In the genomic region with DNA sequence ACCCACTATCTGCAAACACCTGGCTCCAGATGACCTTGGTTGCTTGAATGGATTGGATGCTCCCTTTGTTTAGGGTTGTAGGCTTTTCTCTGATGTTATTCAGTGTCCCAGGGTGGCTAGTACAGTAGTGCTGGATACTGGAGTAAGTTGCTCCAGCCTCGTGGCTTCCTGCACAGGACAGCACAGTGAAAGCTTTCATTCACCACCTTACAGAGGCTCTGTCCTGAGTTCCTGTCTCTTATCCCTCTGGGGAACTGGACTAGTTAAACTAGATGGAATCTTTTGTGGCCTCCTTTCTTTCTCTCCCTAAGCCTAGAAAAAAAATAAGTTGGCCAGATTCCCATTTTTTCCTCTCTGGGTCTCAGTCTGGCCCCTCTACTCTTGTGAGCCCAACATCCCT, we compare ENCODE assay signal across 30 cellular contexts.
"Had no signal": no experiment of that assay in that cellular context is flagged by ENCODE, and none has a peak within 500 bp of the region (broad histone marks: within the 10 kb centered on the region; RNA-seq: fewer than 3 reads in every experiment).

No MANE protein-coding gene starts in this region.

- H3K27ac Mint-ChIP-seq: activated CD4-positive, alpha-beta memory T cell treated with anti-CD3 and anti-CD28 coated beads, Interleukin-2, amount 10 ng/mL, durations not matched to agents 7 days and 5 days; activated CD4-positive, alpha-beta T cell treated with anti-CD3 and anti-CD28 coated beads for 36 hours; activated CD4-positive, alpha-beta T cell treated with anti-CD3 and anti-CD28 coated beads, Interleukin-2, amount 10 ng/mL, durations not matched to agents 7 days and 5 days; activated naive CD4-positive, alpha-beta T cell treated with anti-CD3 and anti-CD28 coated beads for 36 hours; activated naive CD4-positive, alpha-beta T cell treated with anti-CD3 and anti-CD28 coated beads, Interleukin-2, amount 50 U/mL, for 24 hours; activated naive CD8-positive, alpha-beta T cell treated with anti-CD3 and anti-CD28 coated beads for 36 hours; activated naive CD8-positive, alpha-beta T cell treated with anti-CD3 and anti-CD28 coated beads, Interleukin-2, amount 50 U/mL, for 24 hours; activated T-helper 1 cell treated with anti-CD3 and anti-CD28 coated beads, Interleukin-12 subunit alpha, Interleukin-12 subunit beta, Interleukin-2, Interleukin-4 antibody, amounts not matched to agents 30 ng/mL and 10 ng/mL and 1 ng/mL, durations not matched to agents 14 hours and 24 hours and 36 hours; activated T-helper 2 cell treated with anti-CD3 and anti-CD28 coated beads, Interferon-gamma antibody, Interleukin-2, Interleukin-4, amounts not matched to agents 10 μg/mL and 5 μg/mL and 100 μg/mL, durations not matched to agents 14 hours and 24 hours and 36 hours; brain had no signal

- H3K9me3 Mint-ChIP-seq: activated CD4-positive, alpha-beta memory T cell treated with anti-CD3 and anti-CD28 coated beads, Interleukin-2, amount 10 ng/mL, durations not matched to agents 7 days and 5 days; activated CD4-positive, alpha-beta T cell treated with anti-CD3 and anti-CD28 coated beads, Interleukin-2, amount 10 ng/mL, durations not matched to agents 7 days and 5 days; activated naive CD4-positive, alpha-beta T cell treated with anti-CD3 and anti-CD28 coated beads for 36 hours; activated naive CD4-positive, alpha-beta T cell treated with anti-CD3 and anti-CD28 coated beads, Interleukin-2, amount 50 U/mL, for 24 hours; activated naive CD8-positive, alpha-beta T cell treated with anti-CD3 and anti-CD28 coated beads for 36 hours; activated naive CD8-positive, alpha-beta T cell treated with anti-CD3 and anti-CD28 coated beads, Interleukin-2, amount 50 U/mL, for 24 hours; activated T-cell treated with anti-CD3 and anti-CD28 coated beads, Interleukin-2, amount 50 U/mL, for 4 hours; activated T-helper 1 cell treated with anti-CD3 and anti-CD28 coated beads, Interleukin-12 subunit alpha, Interleukin-12 subunit beta, Interleukin-2, Interleukin-4 antibody, amounts not matched to agents 30 ng/mL and 10 ng/mL and 1 ng/mL, durations not matched to agents 14 hours and 24 hours and 36 hours; activated T-helper 2 cell treated with anti-CD3 and anti-CD28 coated beads, Interferon-gamma antibody, Interleukin-2, Interleukin-4, amounts not matched to agents 10 μg/mL and 5 μg/mL and 100 μg/mL, durations not matched to agents 14 hours and 24 hours and 36 hours; brain; central memory CD8-positive, alpha-beta T cell had no signal

- H3K4me3 ChIP-seq: adrenal gland, esophagus squamous epithelium, gastroesophageal sphincter, heart right ventricle had no signal

- H3K9me3 ChIP-seq: adrenal gland, esophagus squamous epithelium, gastroesophageal sphincter, heart right ventricle had no signal

- H3K4me3 Mint-ChIP-seq: activated CD4-positive, alpha-beta memory T cell treated with anti-CD3 and anti-CD28 coated beads, Interleukin-2, amount 10 ng/mL, durations not matched to agents 7 days and 5 days; activated CD4-positive, alpha-beta T cell treated with anti-CD3 and anti-CD28 coated beads for 36 hours; activated CD4-positive, alpha-beta T cell treated with anti-CD3 and anti-CD28 coated beads, Interleukin-2, amount 10 ng/mL, durations not matched to agents 7 days and 5 days; activated naive CD4-positive, alpha-beta T cell treated with anti-CD3 and anti-CD28 coated beads for 36 hours; activated naive CD4-positive, alpha-beta T cell treated with anti-CD3 and anti-CD28 coated beads, Interleukin-2, amount 50 U/mL, for 24 hours; activated naive CD8-positive, alpha-beta T cell treated with anti-CD3 and anti-CD28 coated beads for 36 hours; activated naive CD8-positive, alpha-beta T cell treated with anti-CD3 and anti-CD28 coated beads, Interleukin-2, amount 50 U/mL, for 24 hours; activated T-cell treated with anti-CD3 and anti-CD28 coated beads, Interleukin-2, amount 50 U/mL, for 4 hours; activated T-helper 1 cell treated with anti-CD3 and anti-CD28 coated beads, Interleukin-12 subunit alpha, Interleukin-12 subunit beta, Interleukin-2, Interleukin-4 antibody, amounts not matched to agents 30 ng/mL and 10 ng/mL and 1 ng/mL, durations not matched to agents 14 hours and 24 hours and 36 hours; brain; central memory CD8-positive, alpha-beta T cell had no signal

- H3K4me1 Mint-ChIP-seq: activated CD4-positive, alpha-beta memory T cell treated with anti-CD3 and anti-CD28 coated beads, Interleukin-2, amount 10 ng/mL, durations not matched to agents 7 days and 5 days; activated CD4-positive, alpha-beta T cell treated with anti-CD3 and anti-CD28 coated beads for 36 hours; activated CD4-positive, alpha-beta T cell treated with anti-CD3 and anti-CD28 coated beads, Interleukin-2, amount 10 ng/mL, durations not matched to agents 7 days and 5 days; activated naive CD4-positive, alpha-beta T cell treated with anti-CD3 and anti-CD28 coated beads, Interleukin-2, amount 50 U/mL, for 24 hours; activated naive CD8-positive, alpha-beta T cell treated with anti-CD3 and anti-CD28 coated beads for 36 hours; activated naive CD8-positive, alpha-beta T cell treated with anti-CD3 and anti-CD28 coated beads, Interleukin-2, amount 50 U/mL, for 24 hours; brain; central memory CD8-positive, alpha-beta T cell had no signal

- ATAC-seq: activated CD4-positive, alpha-beta T cell treated with anti-CD3 and anti-CD28 coated beads for 36 hours; activated naive CD8-positive, alpha-beta T cell treated with anti-CD3 and anti-CD28 coated beads, Interleukin-2, amount 50 U/mL, for 24 hours; activated T-cell treated with anti-CD3 and anti-CD28 coated beads, Interleukin-2, amount 50 U/mL, for 4 hours; gastroesophageal sphincter; heart right ventricle had no signal

- H3K27me3 Mint-ChIP-seq: activated CD4-positive, alpha-beta memory T cell treated with anti-CD3 and anti-CD28 coated beads, Interleukin-2, amount 10 ng/mL, durations not matched to agents 7 days and 5 days; activated CD4-positive, alpha-beta T cell treated with anti-CD3 and anti-CD28 coated beads for 36 hours; activated CD4-positive, alpha-beta T cell treated with anti-CD3 and anti-CD28 coated beads, Interleukin-2, amount 10 ng/mL, durations not matched to agents 7 days and 5 days; activated naive CD4-positive, alpha-beta T cell treated with anti-CD3 and anti-CD28 coated beads, Interleukin-2, amount 50 U/mL, for 24 hours; activated naive CD8-positive, alpha-beta T cell treated with anti-CD3 and anti-CD28 coated beads for 36 hours; activated naive CD8-positive, alpha-beta T cell treated with anti-CD3 and anti-CD28 coated beads, Interleukin-2, amount 50 U/mL, for 24 hours; brain; central memory CD8-positive, alpha-beta T cell had no signal

- H3K27ac ChIP-seq: adrenal gland, epithelial cell of prostate, esophagus squamous epithelium, gastroesophageal sphincter, heart right ventricle had no signal

- DNase-seq: activated CD4-positive, alpha-beta memory T cell treated with anti-CD3 and anti-CD28 coated beads, Interleukin-2, amount 10 ng/mL, durations not matched to agents 7 days and 5 days; activated CD4-positive, alpha-beta T cell treated with anti-CD3 and anti-CD28 coated beads for 36 hours; activated CD4-positive, alpha-beta T cell treated with anti-CD3 and anti-CD28 coated beads, Interleukin-2, amount 10 ng/mL, durations not matched to agents 7 days and 5 days; activated CD4-positive, alpha-beta T cell treated with anti-CD3 and anti-CD28 coated beads, Interleukin-2, amount 50 U/mL, for 4 hours; activated CD4-positive, CD25-positive, alpha-beta regulatory T cell; activated CD4-positive, CD25-positive, alpha-beta regulatory T cell treated with anti-CD3 and anti-CD28 coated beads, Interleukin-2, amount 50 U/mL, for 72 hours; activated CD8-positive, alpha-beta memory T cell treated with anti-CD3 and anti-CD28 coated beads, Interleukin-2, amount 50 U/mL, for 48 hours; activated effector memory CD4-positive, alpha-beta T cell treated with anti-CD3 and anti-CD28 coated beads, Interleukin-2, amount 50 U/mL, for 16 hours; activated naive CD4-positive, alpha-beta T cell treated with anti-CD3 and anti-CD28 coated beads for 36 hours; activated naive CD8-positive, alpha-beta T cell treated with anti-CD3 and anti-CD28 coated beads for 36 hours; activated naive CD8-positive, alpha-beta T cell treated with anti-CD3 and anti-CD28 coated beads, Interleukin-2, amount 50 U/mL, for 24 hours; activated T-cell treated with anti-CD3 and anti-CD28 coated beads for 4 hours; activated T-cell treated with anti-CD3 and anti-CD28 coated beads, Interleukin-2, amount 50 U/mL, for 4 hours; adrenal gland; amygdala; aorta; cortex of kidney; dermis blood vessel endothelial cell; effector CD4-positive, alpha-beta T cell; esophagus squamous epithelium; foreskin melanocyte; heart right ventricle; T-helper 2 cell had no signal

- H3K36me3 Mint-ChIP-seq: activated naive CD8-positive, alpha-beta T cell treated with anti-CD3 and anti-CD28 coated beads for 36 hours had no signal

- H3K27me3 ChIP-seq: adrenal gland, esophagus squamous epithelium, gastroesophageal sphincter, heart right ventricle had no signal

- H3K4me1 ChIP-seq: adrenal gland, esophagus squamous epithelium, gastroesophageal sphincter, heart right ventricle had no signal
